Comparison of ENCODE assay signal across 21 cellular contexts in genomic region chr18:49854681-49855080, GRCh38.
"Had no signal": no experiment of that assay in that cellular context is flagged by ENCODE, and none has a peak within 500 bp of the region (broad histone marks: within the 10 kb centered on the region; RNA-seq: fewer than 3 reads in every experiment).

No MANE protein-coding gene starts in this region.

- H3K27me3 ChIP-seq: right atrium auricular region, thyroid gland, upper lobe of left lung, uterus had no signal

- H3K27ac Mint-ChIP-seq: dendritic cell treated with granulocyte-macrophage colony-stimulating factor and Interleukin-4, amounts not matched to agents 40 ng/mL and 50 ng/mL, for 4 days; effector memory CD8-positive, alpha-beta T cell; immature natural killer cell; naive thymus-derived CD4-positive, alpha-beta T cell; stimulated activated effector memory CD8-positive, alpha-beta T cell treated with anti-CD3 and anti-CD28 coated beads, Interleukin-12 subunit alpha, Interleukin-12 subunit beta, amount 100 ng/mL, for 72 hours had no signal

- H3K27me3 Mint-ChIP-seq: dendritic cell treated with granulocyte-macrophage colony-stimulating factor and Interleukin-4, amounts not matched to agents 40 ng/mL and 50 ng/mL, for 4 days had no signal

- H3K27ac ChIP-seq: esophagus squamous epithelium, neutrophil, right atrium auricular region, suprapubic skin, thyroid gland, upper lobe of left lung, uterus had no signal

- H3K9me3 ChIP-seq: esophagus squamous epithelium, neutrophil, right atrium auricular region, suprapubic skin, thyroid gland, upper lobe of left lung, uterus had no signal

- H3K4me3 ChIP-seq: esophagus squamous epithelium, lung, right atrium auricular region, suprapubic skin, thyroid gland, upper lobe of left lung, uterus had no signal

- ATAC-seq: effector memory CD8-positive, alpha-beta T cell; left colon; left ventricle myocardium superior; naive thymus-derived CD4-positive, alpha-beta T cell; stimulated activated effector memory CD8-positive, alpha-beta T cell treated with anti-CD3 and anti-CD28 coated beads, Interleukin-12 subunit alpha, Interleukin-12 subunit beta, amount 100 ng/mL, for 72 hours; stimulated activated naive CD8-positive, alpha-beta T cell treated with anti-CD3 and anti-CD28 coated beads, Interleukin-15, Interleukin-2, amounts not matched to agents 100 U/mL and 50 U/mL, for 24 hours had no signal

- H3K4me1 ChIP-seq: uterus had no signal

- DNase-seq: effector memory CD8-positive, alpha-beta T cell; esophagus squamous epithelium; foreskin fibroblast; immature natural killer cell; left colon; left ventricle myocardium superior; mesendoderm; naive thymus-derived CD4-positive, alpha-beta T cell; stimulated activated CD4-positive, alpha-beta T cell treated with anti-CD3 and anti-CD28 coated beads, Interleukin-4, amount 100 ng/mL, for 1 hour; stimulated activated CD8-positive, alpha-beta memory T cell treated with anti-CD3 and anti-CD28 coated beads, Interleukin-4, amount 100 ng/mL, for 48 hours; stimulated activated naive CD8-positive, alpha-beta T cell treated with anti-CD3 and anti-CD28 coated beads, Interleukin-15, Interleukin-2, amounts not matched to agents 100 U/mL and 50 U/mL, for 24 hours; thyroid gland; upper lobe of left lung; uterus had no signal

- H3K36me3 ChIP-seq: neutrophil, right atrium auricular region, suprapubic skin, thyroid gland, upper lobe of left lung, uterus had no signal

- H3K36me3 Mint-ChIP-seq: immature natural killer cell; naive thymus-derived CD4-positive, alpha-beta T cell; stimulated activated effector memory CD8-positive, alpha-beta T cell treated with anti-CD3 and anti-CD28 coated beads, Interleukin-12 subunit alpha, Interleukin-12 subunit beta, amount 100 ng/mL, for 72 hours had no signal

- FAIRE-seq: keratinocyte had no signal

- H3K4me3 Mint-ChIP-seq: dendritic cell treated with granulocyte-macrophage colony-stimulating factor and Interleukin-4, amounts not matched to agents 40 ng/mL and 50 ng/mL, for 4 days; effector memory CD8-positive, alpha-beta T cell; immature natural killer cell; naive thymus-derived CD4-positive, alpha-beta T cell; stimulated activated effector memory CD8-positive, alpha-beta T cell treated with anti-CD3 and anti-CD28 coated beads, Interleukin-12 subunit alpha, Interleukin-12 subunit beta, amount 100 ng/mL, for 72 hours had no signal

- H3K9me3 Mint-ChIP-seq: dendritic cell treated with granulocyte-macrophage colony-stimulating factor and Interleukin-4, amounts not matched to agents 40 ng/mL and 50 ng/mL, for 4 days; effector memory CD8-positive, alpha-beta T cell; naive thymus-derived CD4-positive, alpha-beta T cell; stimulated activated effector memory CD8-positive, alpha-beta T cell treated with anti-CD3 and anti-CD28 coated beads, Interleukin-12 subunit alpha, Interleukin-12 subunit beta, amount 100 ng/mL, for 72 hours had no signal
